21 cellular contexts compared by ENCODE assay signal in the genomic region with DNA sequence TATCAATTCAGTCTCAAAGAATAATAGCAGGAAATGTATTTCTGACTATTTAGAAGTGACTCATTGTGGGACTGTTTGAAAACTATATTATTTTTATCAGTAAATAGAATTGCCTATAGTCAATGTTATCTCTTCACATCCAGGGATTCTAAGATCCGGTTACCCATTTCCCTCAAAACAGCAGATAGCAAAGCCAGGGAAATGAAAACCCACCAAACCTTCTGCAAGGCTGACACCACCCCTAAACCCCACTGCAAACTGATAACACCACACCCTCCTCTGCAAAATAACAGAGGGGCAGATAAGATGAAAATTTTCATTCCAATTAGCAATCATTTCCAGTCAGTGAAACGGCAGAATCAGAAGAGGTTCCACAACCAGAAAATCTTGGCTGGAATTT.
"Had no signal": no experiment of that assay in that cellular context is flagged by ENCODE, and none has a peak within 500 bp of the region (broad histone marks: within the 10 kb centered on the region; RNA-seq: fewer than 3 reads in every experiment).

No MANE protein-coding gene starts in this region.

- DNase-seq: activated CD4-positive, alpha-beta T cell treated with anti-CD3 and anti-CD28 coated beads, Interleukin-2, amount 50 U/mL, for 4 hours; activated gamma-delta T cell treated with Interleukin-2 at 50 U/mL for 16 hours; activated T-cell treated with anti-CD3 and anti-CD28 coated beads for 4 hours; body of pancreas; caudate nucleus; heart left ventricle; kidney glomerular epithelial cell; left ventricle myocardium superior; mesenchymal stem cell; nucleus accumbens; posterior cingulate gyrus; right cardiac atrium; stimulated activated CD4-positive, alpha-beta T cell treated with anti-CD3 and anti-CD28 coated beads, Interleukin-15, amount 100 ng/mL, for 24 hours; stimulated activated CD4-positive, alpha-beta T cell treated with anti-CD3 and anti-CD28 coated beads, Interleukin-2, amount 100 ng/mL, for 48 hours; stimulated activated naive CD8-positive, alpha-beta T cell treated with anti-CD3 and anti-CD28 coated beads, Interleukin-15, amount 100 ng/mL, for 72 hours had no signal

- H3K27me3 Mint-ChIP-seq: activated naive CD8-positive, alpha-beta T cell; natural killer cell treated with Interleukin-12 subunit alpha and Interleukin-12 subunit beta and Interleukin-15 and Interleukin-18, amount 100 ng/mL, for 72 hours; stimulated activated naive CD8-positive, alpha-beta T cell treated with anti-CD3 and anti-CD28 coated beads, Interleukin-15, amount 100 ng/mL, for 72 hours had no signal

- H3K4me3 ChIP-seq: body of pancreas, gastroesophageal sphincter, heart left ventricle, skin epidermis had no signal

- H3K9me3 Mint-ChIP-seq: activated T-helper 1 cell treated with anti-CD3 and anti-CD28 coated beads, Interleukin-12 subunit alpha, Interleukin-12 subunit beta, Interleukin-2, Interleukin-4 antibody, amounts not matched to agents 30 ng/mL and 10 ng/mL and 1 ng/mL, durations not matched to agents 14 hours and 24 hours and 36 hours; natural killer cell treated with Interleukin-12 subunit alpha and Interleukin-12 subunit beta and Interleukin-15 and Interleukin-18, amount 100 ng/mL, for 72 hours; T-helper 1 cell treated with Interleukin-12 subunit alpha and Interleukin-12 subunit beta and Interleukin-4 antibody, amounts not matched to agents 30 μg/mL and 1 μg/mL, for 36 hours had no signal

- H3K27ac Mint-ChIP-seq: activated naive CD8-positive, alpha-beta T cell; activated T-helper 1 cell treated with anti-CD3 and anti-CD28 coated beads, Interleukin-12 subunit alpha, Interleukin-12 subunit beta, Interleukin-2, Interleukin-4 antibody, amounts not matched to agents 30 ng/mL and 10 ng/mL and 1 ng/mL, durations not matched to agents 14 hours and 24 hours and 36 hours; natural killer cell treated with Interleukin-12 subunit alpha and Interleukin-12 subunit beta and Interleukin-15 and Interleukin-18, amount 100 ng/mL, for 72 hours; stimulated activated naive CD8-positive, alpha-beta T cell treated with anti-CD3 and anti-CD28 coated beads, Interleukin-15, amount 100 ng/mL, for 72 hours; T-helper 1 cell treated with Interleukin-12 subunit alpha and Interleukin-12 subunit beta and Interleukin-4 antibody, amounts not matched to agents 30 μg/mL and 1 μg/mL, for 36 hours had no signal

- H3K9me3 ChIP-seq: body of pancreas, gastroesophageal sphincter had no signal

- H3K27me3 ChIP-seq: body of pancreas, gastroesophageal sphincter, heart left ventricle had no signal

- H3K4me1 Mint-ChIP-seq: stimulated activated naive CD8-positive, alpha-beta T cell treated with anti-CD3 and anti-CD28 coated beads, Interleukin-15, amount 100 ng/mL, for 72 hours had no signal

- H3K4me1 ChIP-seq: body of pancreas, gastroesophageal sphincter had no signal

- H3K4me3 Mint-ChIP-seq: activated naive CD8-positive, alpha-beta T cell; activated T-helper 1 cell treated with anti-CD3 and anti-CD28 coated beads, Interleukin-12 subunit alpha, Interleukin-12 subunit beta, Interleukin-2, Interleukin-4 antibody, amounts not matched to agents 30 ng/mL and 10 ng/mL and 1 ng/mL, durations not matched to agents 14 hours and 24 hours and 36 hours; natural killer cell treated with Interleukin-12 subunit alpha and Interleukin-12 subunit beta and Interleukin-15 and Interleukin-18, amount 100 ng/mL, for 72 hours; stimulated activated naive CD8-positive, alpha-beta T cell treated with anti-CD3 and anti-CD28 coated beads, Interleukin-15, amount 100 ng/mL, for 72 hours; T-helper 1 cell treated with Interleukin-12 subunit alpha and Interleukin-12 subunit beta and Interleukin-4 antibody, amounts not matched to agents 30 μg/mL and 1 μg/mL, for 36 hours had no signal

- H3K36me3 Mint-ChIP-seq: natural killer cell treated with Interleukin-12 subunit alpha and Interleukin-12 subunit beta and Interleukin-15 and Interleukin-18, amount 100 ng/mL, for 72 hours had no signal

- H3K27ac ChIP-seq: body of pancreas, gastroesophageal sphincter, skin epidermis had no signal

- ATAC-seq: body of pancreas; gastroesophageal sphincter; left ventricle myocardium superior; natural killer cell treated with Interleukin-12 subunit alpha and Interleukin-12 subunit beta and Interleukin-15 and Interleukin-18, amount 100 ng/mL, for 72 hours; stimulated activated naive CD8-positive, alpha-beta T cell treated with anti-CD3 and anti-CD28 coated beads, Interleukin-15, amount 100 ng/mL, for 72 hours had no signal

- H3K36me3 ChIP-seq: gastroesophageal sphincter, heart left ventricle had no signal
